ENCODE assay signal across 11 cellular contexts in genomic region chr10:121942749-121943148, GRCh38. TPM values are rescaled to one million over a fixed set of nuclear protein-coding genes. Genes with fewer than 3 reads are reported as not detected.
DNase-seq lines count a peak whose midpoint lies in the region; ATAC-seq and TF ChIP-seq lines count a peak whose summit lies in the region.
"Had no signal": no experiment of that assay in that cellular context is flagged by ENCODE, and none has a peak within 500 bp of the region (broad histone marks: within the 10 kb centered on the region; RNA-seq: fewer than 3 reads in every experiment).

No MANE protein-coding gene starts in this region.

- ATAC-seq in foreskin keratinocyte (peak; percentile 50), gastrocnemius medialis (peak; percentile 74 to 85), GM21619 (IDR thresholded peaks at IDR 0.05; ENCODE audit: unreplicated experiment) (no peak)
- ATAC-seq in activated CD4-positive, CD25-positive, alpha-beta regulatory T cell treated with anti-CD3 and anti-CD28 coated beads, Interleukin-2, amount 50 U/mL, for 24 hours = no peak
- ATAC-seq: HCT116 had no signal

- no peaks in the 10 kb centered on the region for H3K27me3 ChIP-seq in foreskin keratinocyte
- no peaks in the 10 kb centered on the region for H3K27me3 ChIP-seq in gastrocnemius medialis

- no peak for TF ChIP-seq POLR2A in gastrocnemius medialis (IDR thresholded peaks at IDR 0.05)

- POLR2A ChIA-PET in HEK293 (lab: Yijun Ruan, JAX) = no interaction called here

- H3K4me3 ChIP-seq in HEK293 (ENCODE audit: low read depth, low read length) (no peak overlapping the region), gastrocnemius medialis (no peak overlapping the region)

- in situ Hi-C loops in gastrocnemius medialis (cut with MboI; ENCODE audit: low sequenced_read_pairs in 4 of 4) = no loop called here
- in situ Hi-C loops in G401 (cut with HindIII; ENCODE audit: low sequenced_read_pairs) = no loop called here

- no peaks in the 10 kb centered on the region for H3K4me1 ChIP-seq in HEK293 (ENCODE audit: control insufficient read depth, insufficient read depth, low read length)
- H3K4me1 ChIP-seq in foreskin keratinocyte = peaks cover 5% of the 10 kb centered on the region
- no peaks in the 10 kb centered on the region for H3K4me1 ChIP-seq in gastrocnemius medialis

- TF ChIP-seq CTCF in HEK293 (tag by site-specific recombination; IDR thresholded peaks at IDR 0.05) = no peak
- no peak for TF ChIP-seq CTCF in foreskin keratinocyte (conservative IDR thresholded peaks at IDR 0.05)
- no peak for TF ChIP-seq CTCF in gastrocnemius medialis (IDR thresholded peaks at IDR 0.05 in 4 of 5, conservative IDR thresholded peaks at IDR 0.05 in 1 of 5)

- H3K27ac ChIP-seq in HEK293 (ENCODE audit: extremely low read depth, low read depth, low read length) = no peak overlapping the region
- H3K27ac ChIP-seq in foreskin keratinocyte = no peak overlapping the region
- H3K27ac ChIP-seq in gastrocnemius medialis = peak overlapping the region in 2 of 4 donors; percentile 20 to 24

- no peaks in the 10 kb centered on the region for H3K36me3 ChIP-seq in HEK293 (ENCODE audit: control insufficient read depth in 2 of 2, insufficient read depth in 1 of 2, low read length in 2 of 2)
- H3K36me3 ChIP-seq in gastrocnemius medialis = no peaks in the 10 kb centered on the region

- intact Hi-C loops in gastrocnemius medialis (cut with DNase I; ENCODE audit: low total_unique reads) = no loop called here

- DNase-seq in SIG-M5 treated with dmso at 0.1 percent for 504 hours (lab: John Stamatoyannopoulos, UW; ENCODE audit: unreplicated experiment) = peak; percentile 82
- peak; percentile 12 to 22 for DNase-seq in foreskin keratinocyte
- no peak for DNase-seq in gastrocnemius medialis
- DNase-seq in G401 (ENCODE audit: low spot score) = no peak
- DNase-seq in middle frontal gyrus (ENCODE audit: extremely low spot score, low spot score) = no peak
- DNase-seq: activated gamma-delta T cell treated with Interleukin-2 at 50 U/mL for 16 hours had no signal

- CTCF ChIA-PET in HEK293 (lab: Yijun Ruan, JAX) = no interaction called here

- H3K9me3 ChIP-seq in HEK293 (ENCODE audit: control insufficient read depth, insufficient read depth, low read depth, low read length) = no peaks in the 10 kb centered on the region
- H3K9me3 ChIP-seq in gastrocnemius medialis = no peaks in the 10 kb centered on the region

TF ChIP-seq in HEK293, 187 proteins besides CTCF, POLR2A, EP300 and RAD21 (continues in another document):
- 0 out of 2 replicates have a peak, but pooled peaks have one; percentile 43 for TF ChIP-seq ZNF692 (tag by site-specific recombination; IDR thresholded peaks at IDR 0.05)
- TF ChIP-seq GLIS1 (tag by site-specific recombination; IDR thresholded peaks at IDR 0.05) = no peak
- 0 out of 2 replicates have a peak, but pooled peaks have one; percentile 22 for TF ChIP-seq SP7 (tag by site-specific recombination; IDR thresholded peaks at IDR 0.05)
- TF ChIP-seq, protein P1, sequence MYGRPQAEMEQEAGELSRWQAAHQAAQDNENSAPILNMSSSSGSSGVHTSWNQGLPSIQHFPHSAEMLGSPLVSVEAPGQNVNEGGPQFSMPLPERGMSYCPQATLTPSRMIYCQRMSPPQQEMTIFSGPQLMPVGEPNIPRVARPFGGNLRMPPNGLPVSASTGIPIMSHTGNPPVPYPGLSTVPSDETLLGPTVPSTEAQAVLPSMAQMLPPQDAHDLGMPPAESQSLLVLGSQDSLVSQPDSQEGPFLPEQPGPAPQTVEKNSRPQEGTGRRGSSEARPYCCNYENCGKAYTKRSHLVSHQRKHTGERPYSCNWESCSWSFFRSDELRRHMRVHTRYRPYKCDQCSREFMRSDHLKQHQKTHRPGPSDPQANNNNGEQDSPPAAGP (tag by site-specific recombination; IDR thresholded peaks at IDR 0.05) = no peak
- TF ChIP-seq, protein P2, sequence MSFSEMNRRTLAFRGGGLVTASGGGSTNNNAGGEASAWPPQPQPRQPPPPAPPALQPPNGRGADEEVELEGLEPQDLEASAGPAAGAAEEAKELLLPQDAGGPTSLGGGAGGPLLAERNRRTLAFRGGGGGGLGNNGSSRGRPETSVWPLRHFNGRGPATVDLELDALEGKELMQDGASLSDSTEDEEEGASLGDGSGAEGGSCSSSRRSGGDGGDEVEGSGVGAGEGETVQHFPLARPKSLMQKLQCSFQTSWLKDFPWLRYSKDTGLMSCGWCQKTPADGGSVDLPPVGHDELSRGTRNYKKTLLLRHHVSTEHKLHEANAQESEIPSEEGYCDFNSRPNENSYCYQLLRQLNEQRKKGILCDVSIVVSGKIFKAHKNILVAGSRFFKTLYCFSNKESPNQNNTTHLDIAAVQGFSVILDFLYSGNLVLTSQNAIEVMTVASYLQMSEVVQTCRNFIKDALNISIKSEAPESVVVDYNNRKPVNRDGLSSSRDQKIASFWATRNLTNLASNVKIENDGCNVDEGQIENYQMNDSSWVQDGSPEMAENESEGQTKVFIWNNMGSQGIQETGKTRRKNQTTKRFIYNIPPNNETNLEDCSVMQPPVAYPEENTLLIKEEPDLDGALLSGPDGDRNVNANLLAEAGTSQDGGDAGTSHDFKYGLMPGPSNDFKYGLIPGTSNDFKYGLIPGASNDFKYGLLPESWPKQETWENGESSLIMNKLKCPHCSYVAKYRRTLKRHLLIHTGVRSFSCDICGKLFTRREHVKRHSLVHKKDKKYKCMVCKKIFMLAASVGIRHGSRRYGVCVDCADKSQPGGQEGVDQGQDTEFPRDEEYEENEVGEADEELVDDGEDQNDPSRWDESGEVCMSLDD (tag by site-specific recombination; IDR thresholded peaks at IDR 0.05) = no peak
- no peak for TF ChIP-seq ZNF521 (tag by site-specific recombination; IDR thresholded peaks at IDR 0.05)
- TF ChIP-seq GLI4 (tag by site-specific recombination; IDR thresholded peaks at IDR 0.05) = no peak
- no peak for TF ChIP-seq ZSCAN5A (tag by site-specific recombination; IDR thresholded peaks at IDR 0.05)
- TF ChIP-seq ZBTB8A (tag by site-specific recombination; IDR thresholded peaks at IDR 0.05) = no peak
- TF ChIP-seq ZNF223 (tag by site-specific recombination; IDR thresholded peaks at IDR 0.05) = no peak
- peak; percentile 60; the same call in 1 of the 2 replicates for TF ChIP-seq PRDM10 (tag by site-specific recombination; IDR thresholded peaks at IDR 0.05)

RNA-seq across cellular contexts. Expression of gene ATE1, which starts 14.9 kb away (rescaled TPM):
- total RNA-seq in foreskin keratinocyte = 22.9 and 23.4 TPM in 2 replicates
- 4.1 and 5.2 TPM in 2 replicates for polyA plus RNA-seq in foreskin keratinocyte
- 10 to 100 TPM; 34.3 to 57.6 (median 39.4) TPM for total RNA-seq in gastrocnemius medialis
- 35.6 and 58.1 TPM in 2 replicates for total RNA-seq in G401 (2014; rRNA removed; shearing (Covaris generic))

RNA-seq across cellular contexts. Expression of gene NSMCE4A, which starts 32.3 kb away (rescaled TPM):
- total RNA-seq in foreskin keratinocyte = 46.2 and 50.5 TPM in 2 replicates
- polyA plus RNA-seq in foreskin keratinocyte = 39.6 and 49.0 TPM in 2 replicates
- total RNA-seq in gastrocnemius medialis = 10 to 100 TPM; 20.1 to 37.7 (median 26.9) TPM
- 148 and 167 TPM in 2 replicates for total RNA-seq in G401 (2014; rRNA removed; shearing (Covaris generic))

RNA-seq across cellular contexts. Expression of gene TACC2, which starts 46.2 kb away (rescaled TPM):
- total RNA-seq in foreskin keratinocyte (21.1 and 24.5 TPM in 2 replicates), gastrocnemius medialis (100 to 1,000 TPM; 105 to 334 (median 235) TPM)
- polyA plus RNA-seq in foreskin keratinocyte = 20.5 and 21.9 TPM in 2 replicates
- 5.5 and 6.6 TPM in 2 replicates for total RNA-seq in G401 (2014; rRNA removed; shearing (Covaris generic))
- polyA plus RNA-seq: IgD-negative memory B cell had no signal

Comparison
In these comparisons a context has a peak if more than half of its experiments do, and no peak if none do; other contexts are left out.
1. DNase-seq: peak in SIG-M5 treated with dmso at 0.1 percent for 504 hours (single experiment) and foreskin keratinocyte (2 of 2); none in gastrocnemius medialis (0 of 2), G401 (single experiment) and middle frontal gyrus (single experiment).
2. ATAC-seq: peak in foreskin keratinocyte (single experiment) and gastrocnemius medialis (2 of 2); none in GM21619 (single experiment) and activated CD4-positive, CD25-positive, alpha-beta regulatory T cell treated with anti-CD3 and anti-CD28 coated beads, Interleukin-2, amount 50 U/mL, for 24 hours (0 of 2).